8 cellular contexts compared by ENCODE assay signal in the genomic region with DNA sequence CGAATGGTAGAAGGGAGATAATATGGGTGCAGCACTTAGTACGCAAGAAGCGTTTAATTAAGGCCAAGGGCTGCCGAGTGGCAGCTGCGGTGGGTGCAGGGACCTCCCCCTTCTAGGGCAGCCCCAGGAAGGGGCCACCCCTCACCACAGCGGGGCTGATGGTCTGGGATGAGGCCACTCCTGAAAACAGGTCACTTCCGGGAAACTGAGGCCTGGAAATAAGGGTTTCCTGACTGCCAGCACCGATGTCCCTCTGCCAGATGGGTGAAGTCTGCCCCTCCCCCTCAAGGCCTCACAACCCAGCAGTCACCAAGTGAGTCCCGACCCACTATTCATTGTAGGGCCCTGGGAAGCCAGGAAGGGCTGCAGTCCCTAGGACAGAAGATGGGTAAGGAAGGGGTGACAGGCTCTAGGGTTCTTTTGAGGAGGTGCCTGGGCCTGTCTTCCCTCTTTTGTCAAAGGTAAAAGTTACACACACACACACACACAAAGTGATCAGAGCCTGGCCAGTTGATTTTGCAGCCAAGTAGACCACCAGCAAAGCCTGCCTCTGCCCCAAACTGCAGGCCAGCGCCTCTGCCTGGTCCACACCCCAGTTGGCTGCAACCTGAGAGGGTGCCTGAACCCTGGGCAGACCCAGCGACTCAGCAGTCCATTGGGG. TPM values are rescaled to one million over a fixed set of nuclear protein-coding genes. Genes with fewer than 3 reads are reported as not detected.
DNase-seq lines count a peak whose midpoint lies in the region; ATAC-seq, FAIRE-seq and TF ChIP-seq lines count a peak whose summit lies in the region.

No MANE protein-coding gene starts in this region.

- H4K20me1 ChIP-seq in astrocyte (ENCODE audit: insufficient read depth, low read length) (peaks cover 84% of the 10 kb centered on the region), HepG2 (ENCODE audit: insufficient read depth, low read length) (peaks cover 69% of the 10 kb centered on the region)

- peaks cover 80% of the 10 kb centered on the region for H3K79me2 ChIP-seq in astrocyte (ENCODE audit: insufficient read depth, low read length)
- H3K79me2 ChIP-seq in HepG2 (ENCODE audit: insufficient read depth, low read length): peaks cover 82% of the 10 kb centered on the region

- H3K27me3 Mint-ChIP-seq in IgD-negative memory B cell: no peaks in the 10 kb centered on the region
- H3K27me3 Mint-ChIP-seq in astrocyte (ENCODE audit: low read depth, unreplicated experiment): no peaks in the 10 kb centered on the region

- H3K4me1 Mint-ChIP-seq in IgD-negative memory B cell: peaks cover 11 to 24% (median 16%) of the 10 kb centered on the region in 3 donors
- peaks cover 32% of the 10 kb centered on the region for H3K4me1 Mint-ChIP-seq in astrocyte (ENCODE audit: low read depth, unreplicated experiment)

- H3K4me2 ChIP-seq in astrocyte (ENCODE audit: low read length) (peak overlapping the region; percentile 82), HepG2 (ENCODE audit: low read depth, low read length) (peak overlapping the region; percentile 83)

- intact Hi-C loops in HepG2 (cut with micrococcal nuclease; ENCODE audit: unreplicated experiment): no loop called here

- POLR2A ChIA-PET in HepG2 (lab: Yijun Ruan, JAX): interaction anchor here (0.9 to 8.6 kb wide), 2 partner anchors 13 to 16 kb away, joined by 4 to 69 read pairs; a partner anchor contains a TSS

- no peaks in the 10 kb centered on the region for H3K9me3 Mint-ChIP-seq in IgD-negative memory B cell
- H3K9me3 Mint-ChIP-seq in astrocyte (ENCODE audit: unreplicated experiment): no peaks in the 10 kb centered on the region

- TF ChIP-seq POLR2A in HepG2 (IDR thresholded peaks at IDR 0.05; ENCODE audit: insufficient read depth in 1 of 2, low read depth in 2 of 2, low read length in 2 of 2): no peak

- H3K4me3 ChIP-seq in astrocyte (ENCODE audit: insufficient read depth, low read depth, low read length): peak overlapping the region; percentile 35
- peak overlapping the region; percentile 28 to 60 (median 30); a peak in 5 of 6 replicates for H3K4me3 ChIP-seq in HepG2 (replicated peaks in 1 of 3; ENCODE audit: insufficient read depth in 1 of 3, low read depth in 2 of 3, low read length in 3 of 3)
- peak overlapping the region; percentile 64 for H3K4me3 ChIP-seq in thoracic aorta

- H3K36me3 Mint-ChIP-seq in IgD-negative memory B cell (no peaks in the 10 kb centered on the region), astrocyte (ENCODE audit: low read depth, unreplicated experiment) (no peaks in the 10 kb centered on the region)

- no peak for TF ChIP-seq EP300 in HepG2 (IDR thresholded peaks at IDR 0.05; ENCODE audit: low read depth in 2 of 2, low read length in 2 of 2)
- no peak for TF ChIP-seq EP300 in HepG2 (CRISPR knock-in tag; IDR thresholded peaks at IDR 0.05; ENCODE audit: borderline replicate concordance)

- peak overlapping the region; percentile 41 for H2AFZ ChIP-seq in astrocyte (ENCODE audit: low read depth, low read length)
- H2AFZ ChIP-seq in HepG2 (ENCODE audit: low read length): no peak overlapping the region

- H3K4me3 Mint-ChIP-seq in IgD-negative memory B cell (peak overlapping the region; percentile 80 to 93 (median 86)), astrocyte (ENCODE audit: unreplicated experiment) (peak overlapping the region; percentile 76)

- H3K27me3 ChIP-seq in astrocyte (ENCODE audit: insufficient read depth, low read length) (no peaks in the 10 kb centered on the region), HepG2 (ENCODE audit: control insufficient read depth in 1 of 2, insufficient read depth in 2 of 2, low read length in 2 of 2) (no peaks in the 10 kb centered on the region), thoracic aorta (replicated peaks; ENCODE audit: insufficient read depth) (no peaks in the 10 kb centered on the region)

- peak overlapping the region; percentile 1 to 53 (median 47) for H3K27ac Mint-ChIP-seq in IgD-negative memory B cell
- peak overlapping the region; percentile 78 for H3K27ac Mint-ChIP-seq in astrocyte (ENCODE audit: unreplicated experiment)

- ATAC-seq in HepG2 (peak; percentile 6), thoracic aorta (ENCODE audit: insufficient number of reproducible peaks, low FRiP score, low read depth) (no peak)

- TF ChIP-seq CTCF in astrocyte (IDR thresholded peaks at IDR 0.05; ENCODE audit: insufficient read depth, low read depth, low read length) (no peak), HepG2 (CRISPR knock-in tag; IDR thresholded peaks at IDR 0.05) (no peak), thoracic aorta (IDR thresholded peaks at IDR 0.05) (no peak)

- TSS peak; percentile 85 for BruUV-seq in HepG2 (replicated peaks; lab: Mats Ljungman, UMichigan)

- H3K9me3 ChIP-seq in astrocyte (ENCODE audit: insufficient read depth, low read depth, low read length) (no peaks in the 10 kb centered on the region), HepG2 (ENCODE audit: low read length) (no peaks in the 10 kb centered on the region), thoracic aorta (no peaks in the 10 kb centered on the region)

- H3K9ac ChIP-seq in astrocyte (ENCODE audit: low read length) (peak overlapping the region; percentile 64), HepG2 (ENCODE audit: insufficient read depth, low read depth, low read length) (peak overlapping the region; percentile 74)

- TF ChIP-seq RAD21 in HepG2 (CRISPR knock-in tag; IDR thresholded peaks at IDR 0.05): no peak

- 14% methylated on average over 2 of the region's 11 CpGs for WGBS in HepG2 (ENCODE audit: low lambda C conversion rate)

- in situ Hi-C loops in HepG2 (cut with HindIII; ENCODE audit: extremely low pct_ligation_motif_present, low pct_unique_long_range_greater_than_20kb): no loop called here

- no peaks in the 10 kb centered on the region for H3K36me3 ChIP-seq in astrocyte (ENCODE audit: insufficient read depth, low read length)
- peaks cover 25 to 58% of the 10 kb centered on the region in 2 experiments for H3K36me3 ChIP-seq in HepG2 (replicated peaks in 1 of 2; ENCODE audit: control insufficient read depth in 1 of 2, insufficient read depth in 2 of 2, low read length in 2 of 2)
- H3K36me3 ChIP-seq in thoracic aorta: no peaks in the 10 kb centered on the region

- no peak for FAIRE-seq in astrocyte (lab: Jason Lieb, UNC)
- FAIRE-seq in HepG2 (lab: Jason Lieb, UNC): no peak

- H3K4me1 ChIP-seq in astrocyte (ENCODE audit: insufficient read depth, low read length) (peaks cover 51% of the 10 kb centered on the region), HepG2 (ENCODE audit: insufficient read depth, low read length) (peaks cover 96% of the 10 kb centered on the region), thoracic aorta (ENCODE audit: control insufficient read depth in 1 of 2, low read depth in 2 of 2) (peaks cover 26 to 50% of the 10 kb centered on the region in 2 donors)

- H3K27ac ChIP-seq in astrocyte (ENCODE audit: low read depth, low read length) (peak overlapping the region; percentile 74), HepG2 (ENCODE audit: extremely low read length, insufficient read depth, low read length) (peak overlapping the region; percentile 93), thoracic aorta (peak overlapping the region; percentile 43 to 71)

- peak; percentile 61 for DNase-seq in activated CD4-positive, alpha-beta T cell treated with anti-CD3 and anti-CD28 coated beads for 48 hours
- no peak for DNase-seq in activated CD4-positive, alpha-beta T cell treated with anti-CD3 and anti-CD28 coated beads for 1 hour
- DNase-seq in astrocyte (ENCODE audit: low read depth): no peak
- DNase-seq in HepG2 (ENCODE audit: low spot score): no peak
- DNase-seq in thoracic aorta (ENCODE audit: low spot score): no peak
- DNase-seq in NCI-H774 (lab: John Stamatoyannopoulos, UW): no peak
- DNase-seq in activated gamma-delta T cell (lab: John Stamatoyannopoulos, UW): no peak

- CTCF ChIA-PET in HepG2 (lab: Yijun Ruan, JAX; ENCODE audit: low intra/inter-chr PET ratio, low total read pairs): no interaction called here

TF ChIP-seq in HepG2, 621 proteins besides CTCF, POLR2A, EP300 and RAD21 (continues in another document):
- TF ChIP-seq ZNF589 (CRISPR knock-in tag; conservative IDR thresholded peaks at IDR 0.05) (no peak), ZNF615 (CRISPR knock-in tag; IDR thresholded peaks at IDR 0.05; ENCODE audit: borderline replicate concordance) (no peak), PCBP1 (IDR thresholded peaks at IDR 0.05; ENCODE audit: borderline replicate concordance, low read depth, low read length) (no peak), SNAI1 (CRISPR knock-in tag; IDR thresholded peaks at IDR 0.05; ENCODE audit: borderline replicate concordance) (no peak), ZKSCAN5 (CRISPR knock-in tag; IDR thresholded peaks at IDR 0.05) (no peak)

RNA-seq across cellular contexts. Expression of a gene that starts 12.5 kb away (rescaled TPM):
- polyA plus RNA-seq in IgD-negative memory B cell (9.1 TPM), HepG2 (2011; rRNA removed) (38.0 and 57.5 TPM in 2 replicates)
- total RNA-seq in astrocyte (59.2 and 65.6 TPM in 2 replicates), HepG2 (2016; rRNA removed; fragmentation: Illumina TruSeq; extraction: Trizol) (12.6 and 34.3 TPM in 2 replicates), thoracic aorta (10 to 100 TPM; 56.2 to 64.2 TPM)
- total RNA-seq in HepG2 (2016; cell fraction: cytosol; rRNA removed; fragmentation: Illumina TruSeq; extraction: Trizol; ENCODE audit: low read depth): 17.8 and 21.9 TPM in 2 replicates
- total RNA-seq in HepG2 (2016; cell fraction: insoluble cytoplasmic fraction; rRNA removed; fragmentation: Illumina TruSeq; extraction: Trizol): 11.7 and 40.3 TPM in 2 replicates
- 12.6 and 16.8 TPM in 2 replicates for total RNA-seq in HepG2 (2016; cell fraction: membrane; rRNA removed; fragmentation: Illumina TruSeq; extraction: Trizol)
- total RNA-seq in HepG2 (2016; cell fraction: nucleus; rRNA removed; fragmentation: Illumina TruSeq; extraction: Trizol): 53.2 and 57.7 TPM in 2 replicates
- polyA plus RNA-seq in HepG2 (2011; cell fraction: cytosol; rRNA removed): 16.6 and 23.2 TPM in 2 replicates
- 385 and 409 TPM in 2 replicates for polyA plus RNA-seq in HepG2 (2011; cell fraction: nucleus; rRNA removed)
- polyA plus RNA-seq in HepG2 (2012): 60.2 and 60.8 TPM in 2 replicates
- polyA plus RNA-seq in HepG2 (2016; cell fraction: cytosol; fragmentation: Illumina TruSeq; extraction: Trizol; ENCODE audit: low read depth): 3.6 and 4.8 TPM in 2 replicates
- polyA plus RNA-seq in HepG2 (2016; cell fraction: insoluble cytoplasmic fraction; fragmentation: Illumina TruSeq; extraction: Trizol; ENCODE audit: low read depth): 11.3 and 14.1 TPM in 2 replicates
- polyA plus RNA-seq in HepG2 (2016; cell fraction: membrane; fragmentation: Illumina TruSeq; extraction: Trizol; ENCODE audit: low read depth): 7.4 and 8.0 TPM in 2 replicates
- polyA plus RNA-seq in HepG2 (2016; cell fraction: nucleus; fragmentation: Illumina TruSeq; extraction: Trizol; ENCODE audit: insufficient read depth, low read depth): 156 and 162 TPM in 2 replicates
- 70.2 and 130 TPM in 2 replicates for polyA minus RNA-seq in HepG2 (2011; rRNA and poly(A)+ RNA removed; ENCODE audit: low replicate concordance)
- 35.3 and 56.1 TPM in 2 replicates for polyA minus RNA-seq in HepG2 (2011; cell fraction: cytosol; rRNA and poly(A)+ RNA removed)
- polyA minus RNA-seq in HepG2 (2011; cell fraction: nucleus; rRNA and poly(A)+ RNA removed): 93.2 and 119 TPM in 2 replicates
